Comparison of ENCODE assay signal across 10 cellular contexts in the genomic region with DNA sequence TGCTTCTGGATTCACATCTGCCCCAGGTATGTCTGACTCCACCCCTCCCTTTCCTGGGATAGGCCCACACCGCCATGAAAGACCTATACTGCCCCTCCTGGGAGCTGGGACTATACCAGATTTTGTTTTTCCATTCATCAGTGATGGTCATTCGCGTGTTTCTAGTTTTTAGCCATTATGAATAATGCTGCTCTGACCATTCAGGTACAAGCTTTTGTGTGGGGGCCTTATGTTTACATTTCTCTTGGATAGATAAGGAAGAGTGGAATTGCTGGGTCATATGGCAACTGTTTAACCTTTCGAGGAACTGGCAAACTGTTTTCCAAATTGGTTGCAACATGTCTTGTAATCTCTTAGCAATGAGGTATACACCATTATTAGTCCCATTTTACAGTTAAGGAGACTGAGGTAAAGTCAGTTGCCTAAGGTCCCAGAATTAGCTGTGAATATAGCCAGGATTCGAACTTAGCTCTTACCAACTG. TPM values are rescaled to one million over a fixed set of nuclear protein-coding genes. Genes with fewer than 3 reads are reported as not detected.
DNase-seq lines count a peak whose midpoint lies in the region; ATAC-seq, FAIRE-seq and TF ChIP-seq lines count a peak whose summit lies in the region.
"Had no signal": no experiment of that assay in that cellular context is flagged by ENCODE, and none has a peak within 500 bp of the region (broad histone marks: within the 10 kb centered on the region; RNA-seq: fewer than 3 reads in every experiment).

No MANE protein-coding gene starts in this region.

- H4K5ac ChIP-seq in H9 (ENCODE audit: insufficient read length, low read depth, low read length), result no peak overlapping the region

- H2BK120ac ChIP-seq in H9 (ENCODE audit: low read depth, low read length, poor library complexity, severe bottlenecking), result no peak overlapping the region

- H2BK20ac ChIP-seq in H9 (ENCODE audit: low read depth, low read length, poor library complexity, severe bottlenecking), result no peak overlapping the region

- peaks cover 24 to 29% of the 10 kb centered on the region in 2 experiments for H3K4me1 Mint-ChIP-seq in H9
- H3K4me1 Mint-ChIP-seq in activated naive CD8-positive, alpha-beta T cell treated with anti-CD3 and anti-CD28 coated beads, Interleukin-2, amount 10 ng/mL, durations not matched to agents 7 days and 5 days, result peaks cover 35% of the 10 kb centered on the region

- H3K4me3 ChIP-seq in right lobe of liver, result no peak overlapping the region

- H3T11ph ChIP-seq in H9 (ENCODE audit: low read length), result no peak overlapping the region

- no peaks in the 10 kb centered on the region for H3K79me2 ChIP-seq in H9 (ENCODE audit: insufficient read depth, low read length)

- H3K27me3 Mint-ChIP-seq in H9 (ENCODE audit: low read depth), result no peaks in the 10 kb centered on the region; the same call in 1 of the 2 replicates
- no peaks in the 10 kb centered on the region for H3K27me3 Mint-ChIP-seq in activated naive CD8-positive, alpha-beta T cell treated with anti-CD3 and anti-CD28 coated beads, Interleukin-2, amount 10 ng/mL, durations not matched to agents 7 days and 5 days

- POLR2A ChIA-PET in activated naive CD8-positive, alpha-beta T cell treated with anti-CD3 and anti-CD28 coated beads, Interleukin-2, amount 10 ng/mL, durations not matched to agents 7 days and 5 days (lab: Charles Lee), result interaction anchor here (0.5 to 9.8 kb wide), 7 partner anchors 8 to 594 kb away, joined by 3 to 160 read pairs (median 19); partner anchors contain the start of genes CASTOR1, CCDC157 and SF3A1

- no peak overlapping the region for H2AK5ac ChIP-seq in H9 (ENCODE audit: insufficient read length, low read length)

- H3K4me1 ChIP-seq in H9 (ENCODE audit: insufficient read depth, low read length) (no peaks in the 10 kb centered on the region), right lobe of liver (peaks cover 0 to 41% (median 17%) of the 10 kb centered on the region in 4 donors)

- no peaks in the 10 kb centered on the region for H3K79me1 ChIP-seq in H9 (ENCODE audit: insufficient read depth, low read depth, low read length, poor library complexity, severe bottlenecking)

- H4K20me1 ChIP-seq in H9 (ENCODE audit: control insufficient read depth, insufficient read depth, insufficient read length), result peaks cover 2% of the 10 kb centered on the region

- H3K18ac ChIP-seq in H9 (ENCODE audit: insufficient read length, low read depth, low read length), result no peak overlapping the region

- FAIRE-seq in urothelium cell line (lab: Jason Lieb, UNC), result no peak

- H3K4me2 ChIP-seq in H9 (ENCODE audit: insufficient read depth, insufficient read length, low read length), result no peak overlapping the region

- H2AFZ ChIP-seq in H9 (ENCODE audit: low read length), result no peak overlapping the region

- H4K8ac ChIP-seq in H9 (replicated peaks; ENCODE audit: insufficient read length, low read depth, low read length), result no peak overlapping the region

- TF ChIP-seq POLR2A in right lobe of liver (IDR thresholded peaks at IDR 0.05), result no peak

- H3K9me3 Mint-ChIP-seq in H9, result no peaks in the 10 kb centered on the region
- H3K9me3 Mint-ChIP-seq in activated naive CD8-positive, alpha-beta T cell treated with anti-CD3 and anti-CD28 coated beads, Interleukin-2, amount 10 ng/mL, durations not matched to agents 7 days and 5 days, result no peaks in the 10 kb centered on the region

- TF ChIP-seq CTCF in 22Rv1 (IDR thresholded peaks at IDR 0.05), result peak; percentile 71
- TF ChIP-seq CTCF in H9 (conservative IDR thresholded peaks at IDR 0.05), result peak; percentile 46; the same call in 2 of the 3 replicates
- peak in 3 of 4 donors; percentile 21 to 30 (median 29) for TF ChIP-seq CTCF in right lobe of liver (IDR thresholded peaks at IDR 0.05)

- peak overlapping the region in 1 of 3 experiments; percentile 71; a peak in 2 of 7 replicates for H3K27ac Mint-ChIP-seq in H9
- peak overlapping the region; percentile 82 for H3K27ac Mint-ChIP-seq in activated naive CD8-positive, alpha-beta T cell treated with anti-CD3 and anti-CD28 coated beads, Interleukin-2, amount 10 ng/mL, durations not matched to agents 7 days and 5 days

- no peak overlapping the region for H4K91ac ChIP-seq in H9 (ENCODE audit: insufficient read length, low read depth, low read length)

- H3K9ac ChIP-seq in H9 (ENCODE audit: extremely low read depth, insufficient read length, low read length), result no peak overlapping the region

- H3K9me3 ChIP-seq in H9 (ENCODE audit: control insufficient read depth, low read depth, low read length) (no peaks in the 10 kb centered on the region), right lobe of liver (no peaks in the 10 kb centered on the region)

- in situ Hi-C loops in KBM-7 (cut with MboI; ENCODE audit: low pct_unique_long_range_greater_than_20kb, low sequenced_read_pairs), result no loop called here

- H3K36me3 ChIP-seq in right lobe of liver, result peaks cover 0 to 13% (median 4%) of the 10 kb centered on the region in 4 donors

- intact Hi-C loops in right lobe of liver (cut with DNase I), result no loop called here

- H3K14ac ChIP-seq in H9 (ENCODE audit: insufficient read depth, low read length), result no peak overlapping the region

- peak overlapping the region; percentile 44 to 73; a peak in 4 of 5 replicates for H3K4me3 Mint-ChIP-seq in H9
- peak overlapping the region; percentile 80 for H3K4me3 Mint-ChIP-seq in activated naive CD8-positive, alpha-beta T cell treated with anti-CD3 and anti-CD28 coated beads, Interleukin-2, amount 10 ng/mL, durations not matched to agents 7 days and 5 days

- H2BK15ac ChIP-seq in H9 (ENCODE audit: low read depth, low read length), result no peak overlapping the region

- no peak overlapping the region for H3K56ac ChIP-seq in H9 (ENCODE audit: insufficient read length, low read depth, low read length)

- peak overlapping the region; percentile 81 for H3K27ac ChIP-seq in 22Rv1
- H3K27ac ChIP-seq in H9 (ENCODE audit: insufficient read length, low read depth, low read length), result no peak overlapping the region
- peak overlapping the region in 1 of 3 donors; percentile 57 for H3K27ac ChIP-seq in right lobe of liver

- DNase-seq in H9 (peak; percentile 57), right lobe of liver (peak in 1 of 3 donors; percentile 31), KBM-7 (no peak), urothelium cell line (ENCODE audit: low spot score) (no peak)
- DNase-seq in activated naive CD8-positive, alpha-beta T cell treated with anti-CD3 and anti-CD28 coated beads, Interleukin-2, amount 10 ng/mL, durations not matched to agents 7 days and 5 days, result no peak
- DNase-seq in effector CD4-positive, alpha-beta T cell, result no peak
- DNase-seq: amniotic stem cell; stimulated activated naive CD4-positive, alpha-beta T cell had no signal

- no CpG with 5 or more reads among the region's 5 CpGs for WGBS in H9 (ENCODE audit: extremely low coverage, insufficient read length, low lambda C conversion rate)
- WGBS in right lobe of liver (ENCODE audit: insufficient coverage, low coverage, low lambda C conversion rate, missing lambda C conversion rate), result 51% methylated on average over 5 of the region's 5 CpGs

- no peak for ATAC-seq in activated naive CD8-positive, alpha-beta T cell treated with anti-CD3 and anti-CD28 coated beads, Interleukin-2, amount 10 ng/mL, durations not matched to agents 7 days and 5 days (ENCODE audit: low read depth)
- peak in 2 of 4 donors; percentile 15 to 28 for ATAC-seq in right lobe of liver
- ATAC-seq in GM21723 (IDR thresholded peaks at IDR 0.05; ENCODE audit: unreplicated experiment), result no peak

- no peak overlapping the region for H2BK12ac ChIP-seq in H9 (ENCODE audit: insufficient read length, low read depth, low read length)

- H3K4ac ChIP-seq in H9 (ENCODE audit: low read depth, low read length), result no peak overlapping the region

- H3K23ac ChIP-seq in H9 (ENCODE audit: insufficient read length, low read depth, low read length), result no peak overlapping the region

- H3K36me3 Mint-ChIP-seq in H9 (ENCODE audit: insufficient read depth in 1 of 3, low read depth in 3 of 3), result peaks cover 2 to 20% (median 11%) of the 10 kb centered on the region in 3 experiments; a peak in 6 of 7 replicates
- peaks cover 32% of the 10 kb centered on the region for H3K36me3 Mint-ChIP-seq in activated naive CD8-positive, alpha-beta T cell treated with anti-CD3 and anti-CD28 coated beads, Interleukin-2, amount 10 ng/mL, durations not matched to agents 7 days and 5 days

- no peak overlapping the region for H2BK5ac ChIP-seq in H9 (ENCODE audit: insufficient read length, low read length)

- H3K27me3 ChIP-seq in H9 (ENCODE audit: insufficient read depth, low read length) (no peaks in the 10 kb centered on the region), right lobe of liver (no peaks in the 10 kb centered on the region)

- peaks cover 4% of the 10 kb centered on the region for H3K23me2 ChIP-seq in H9 (ENCODE audit: insufficient read length, low read depth, low read length, poor library complexity, severe bottlenecking)

RNA-seq across cellular contexts. Expression of gene TBC1D10A, which starts 1.2 kb away (rescaled TPM):
- total RNA-seq in H9 (2021) (8.2 and 8.4 TPM in 2 replicates), right lobe of liver (10 to 100 TPM in 3 of 6 experiments, 1 to 10 TPM in 3; 6.6 to 12.6 (median 10.0) TPM)
- total RNA-seq in activated naive CD8-positive, alpha-beta T cell treated with anti-CD3 and anti-CD28 coated beads, Interleukin-2, amount 10 ng/mL, durations not matched to agents 7 days and 5 days, result 10 to 100 TPM; 54.0 to 54.2 TPM

RNA-seq across cellular contexts. Expression of gene SF3A1, which starts 28.8 kb away (rescaled TPM):
- total RNA-seq in H9 (2021) (211 and 225 TPM in 2 replicates), right lobe of liver (10 to 100 TPM; 42.6 to 72.8 (median 66.5) TPM)
- total RNA-seq in activated naive CD8-positive, alpha-beta T cell treated with anti-CD3 and anti-CD28 coated beads, Interleukin-2, amount 10 ng/mL, durations not matched to agents 7 days and 5 days, result 100 to 1,000 TPM; 220 to 233 TPM

RNA-seq across cellular contexts. Expression of gene CCDC157, which starts 28.9 kb away (rescaled TPM):
- total RNA-seq in H9 (2021) (4.3 and 4.8 TPM in 2 replicates), right lobe of liver (1 to 10 TPM in 3 of 6 experiments, under 1 TPM in 3; 0.54 to 2.9 (median 0.86) TPM)
- 1 to 10 TPM; 4.0 to 4.7 TPM for total RNA-seq in activated naive CD8-positive, alpha-beta T cell treated with anti-CD3 and anti-CD28 coated beads, Interleukin-2, amount 10 ng/mL, durations not matched to agents 7 days and 5 days

RNA-seq across cellular contexts. Expression of gene CASTOR1, which starts 38.6 kb away (rescaled TPM):
- total RNA-seq in H9 (2021), result 8.8 and 11.0 TPM in 2 replicates
- 10 to 100 TPM; 24.2 to 27.5 TPM for total RNA-seq in activated naive CD8-positive, alpha-beta T cell treated with anti-CD3 and anti-CD28 coated beads, Interleukin-2, amount 10 ng/mL, durations not matched to agents 7 days and 5 days
- 1 to 10 TPM in 5 of 6 experiments, under 1 TPM in 1; 0.86 to 8.6 (median 4.0) TPM for total RNA-seq in right lobe of liver

RNA-seq across cellular contexts. Expression of gene RNF215, which starts 59.3 kb away (rescaled TPM):
- total RNA-seq in H9 (2021) (22.6 and 24.5 TPM in 2 replicates), right lobe of liver (10 to 100 TPM in 1 of 6 experiments, 1 to 10 TPM in 5; 6.2 to 10.0 (median 7.4) TPM)
- 10 to 100 TPM; 11.1 to 11.3 TPM for total RNA-seq in activated naive CD8-positive, alpha-beta T cell treated with anti-CD3 and anti-CD28 coated beads, Interleukin-2, amount 10 ng/mL, durations not matched to agents 7 days and 5 days
